10 cellular contexts compared by ENCODE assay signal in the genomic region with DNA sequence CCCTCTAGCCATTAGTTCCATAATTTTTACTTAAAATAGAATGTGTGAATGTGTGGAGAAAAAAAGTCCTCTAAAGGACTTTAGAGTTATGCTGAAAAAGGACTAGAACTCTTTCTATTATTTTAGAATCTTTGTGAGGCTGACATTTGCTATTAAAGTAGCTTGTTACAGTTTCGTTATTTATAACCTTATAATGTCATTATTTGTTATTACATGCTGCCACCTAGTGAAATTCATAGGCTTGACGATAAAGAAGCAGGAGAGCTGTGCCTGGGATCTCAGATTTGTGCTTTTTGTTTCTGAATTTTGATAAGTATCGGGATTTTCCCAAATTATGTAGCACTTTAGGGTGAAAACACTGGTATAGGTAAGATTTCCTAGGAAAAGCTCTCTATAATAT. TPM values are rescaled to one million over a fixed set of nuclear protein-coding genes. Genes with fewer than 3 reads are reported as not detected.
DNase-seq lines count a peak whose midpoint lies in the region; ATAC-seq and TF ChIP-seq lines count a peak whose summit lies in the region.
"Had no signal": no experiment of that assay in that cellular context is flagged by ENCODE, and none has a peak within 500 bp of the region (broad histone marks: within the 10 kb centered on the region; RNA-seq: fewer than 3 reads in every experiment).

No MANE protein-coding gene starts in this region.

- H3K27ac Mint-ChIP-seq in endodermal cell (no peak overlapping the region), naive B cell (peak overlapping the region in 1 of 6 donors; percentile 34)
- H3K27ac Mint-ChIP-seq: dendritic cell treated with granulocyte-macrophage colony-stimulating factor and Interleukin-4, amounts not matched to agents 40 ng/mL and 50 ng/mL, for 4 days had no signal

- H3K27me3 Mint-ChIP-seq in endodermal cell (ENCODE audit: insufficient read depth) (no peaks in the 10 kb centered on the region), naive B cell (no peaks in the 10 kb centered on the region)
- H3K27me3 Mint-ChIP-seq: dendritic cell treated with granulocyte-macrophage colony-stimulating factor and Interleukin-4, amounts not matched to agents 40 ng/mL and 50 ng/mL, for 4 days had no signal

- peak overlapping the region; percentile 22; the same call in 1 of the 2 replicates for H3K4me2 ChIP-seq in OCI-LY7 (ENCODE audit: low read length)

- H3K9me3 Mint-ChIP-seq in endodermal cell = no peaks in the 10 kb centered on the region
- peaks cover 0 to 1% (median 0%) of the 10 kb centered on the region in 7 donors for H3K9me3 Mint-ChIP-seq in naive B cell
- H3K9me3 Mint-ChIP-seq: dendritic cell treated with granulocyte-macrophage colony-stimulating factor and Interleukin-4, amounts not matched to agents 40 ng/mL and 50 ng/mL, for 4 days had no signal

- H3K27me3 ChIP-seq in A673 (replicated peaks; ENCODE audit: insufficient read depth, low read depth, low read length, poor library complexity) (no peaks in the 10 kb centered on the region), endodermal cell (ENCODE audit: control insufficient read depth, insufficient read depth, low read length, poor library complexity, severe bottlenecking) (no peaks in the 10 kb centered on the region)

- H3K4me3 ChIP-seq in A673 (ENCODE audit: low read depth, low read length, poor library complexity, severe bottlenecking) (no peak overlapping the region), OCI-LY7 (ENCODE audit: low read depth, low read length, poor library complexity, severe bottlenecking) (no peak overlapping the region), endodermal cell (ENCODE audit: low read length) (no peak overlapping the region)
- H3K4me3 ChIP-seq: HAP-1 had no signal

- ATAC-seq in HG03460 (IDR thresholded peaks at IDR 0.05; ENCODE audit: unreplicated experiment) = peak; percentile 73
- ATAC-seq in naive B cell (ENCODE audit: low read depth in 2 of 2) = peak; percentile 51 to 57
- no peak for ATAC-seq in GM21515 (IDR thresholded peaks at IDR 0.05; ENCODE audit: unreplicated experiment)

- POLR2A ChIA-PET in A673 (lab: Charles Lee; ENCODE audit: low non-redundant PET) (no interaction called here), OCI-LY7 (lab: Charles Lee) (interaction anchor here (0.9 to 2.4 kb wide), 3 partner anchors 9 to 148 kb away, joined by 4 to 6 read pairs (median 5); no protein-coding TSS in a partner anchor)

- CTCF ChIA-PET in A673 (lab: Charles Lee) = interaction anchor here (0.6 to 1.7 kb wide), 11 partner anchors 33 to 459 kb away, joined by 3 to 9 read pairs (median 4); no protein-coding TSS in a partner anchor
- CTCF ChIA-PET in OCI-LY7 (lab: Charles Lee; ENCODE audit: unreplicated experiment) = interaction anchor here (1.1 kb wide), 1 partner anchor 149 kb away, joined by 3 read pairs; no protein-coding TSS in a partner anchor

- H3K4me1 ChIP-seq in A673 (ENCODE audit: insufficient read depth, low read length, poor library complexity, severe bottlenecking) (peaks cover 5% of the 10 kb centered on the region), OCI-LY7 (ENCODE audit: insufficient read depth, low read length, poor library complexity, severe bottlenecking) (peaks cover 36% of the 10 kb centered on the region), endodermal cell (ENCODE audit: control insufficient read depth, insufficient read depth, low read length) (no peaks in the 10 kb centered on the region)
- H3K4me1 ChIP-seq: HAP-1 had no signal

- no peak overlapping the region for H2AFZ ChIP-seq in OCI-LY7 (ENCODE audit: low read length)

- no peaks in the 10 kb centered on the region for H3K9me2 ChIP-seq in OCI-LY7 (ENCODE audit: insufficient read depth, low read length)

- TF ChIP-seq CTCF in A673 (conservative IDR thresholded peaks at IDR 0.05; ENCODE audit: low read depth, low read length) (peak; percentile 65), GM10266 (IDR thresholded peaks at IDR 0.05; ENCODE audit: control insufficient read depth, insufficient read depth, low read depth, missing control alignments) (peak; percentile 46), OCI-LY7 (conservative IDR thresholded peaks at IDR 0.05; ENCODE audit: low read length) (peak; percentile 93), endodermal cell (conservative IDR thresholded peaks at IDR 0.05) (peak; percentile 74)

- no peaks in the 10 kb centered on the region for H3K79me2 ChIP-seq in OCI-LY7 (ENCODE audit: insufficient read depth, low read depth, low read length)

- no peaks in the 10 kb centered on the region for H3K9me3 ChIP-seq in A673 (ENCODE audit: low read depth, low read length, poor library complexity, severe bottlenecking)
- H3K9me3 ChIP-seq in OCI-LY7 (ENCODE audit: low read length) = no peaks in the 10 kb centered on the region
- H3K9me3 ChIP-seq in endodermal cell (ENCODE audit: control insufficient read depth, low read length) = no peaks in the 10 kb centered on the region
- H3K9me3 ChIP-seq: HAP-1 had no signal

- no peak overlapping the region for H3K9ac ChIP-seq in endodermal cell (ENCODE audit: extremely low read depth, low read length, poor library complexity, severe bottlenecking)

- H4K20me1 ChIP-seq in OCI-LY7 (ENCODE audit: insufficient read depth, low read length) = no peaks in the 10 kb centered on the region

- no peak overlapping the region for H3K4me3 Mint-ChIP-seq in endodermal cell
- H3K4me3 Mint-ChIP-seq in naive B cell = peak overlapping the region in 2 of 8 donors; percentile 38 to 59
- H3K4me3 Mint-ChIP-seq: dendritic cell treated with granulocyte-macrophage colony-stimulating factor and Interleukin-4, amounts not matched to agents 40 ng/mL and 50 ng/mL, for 4 days had no signal

- H3K27ac ChIP-seq in A673 (ENCODE audit: low read depth, low read length, poor library complexity, severe bottlenecking) (no peak overlapping the region), OCI-LY7 (ENCODE audit: low read depth, low read length, poor library complexity, severe bottlenecking) (no peak overlapping the region), endodermal cell (ENCODE audit: low read depth, low read length) (no peak overlapping the region)

- intact Hi-C loops in A673 (cut with micrococcal nuclease; ENCODE audit: unreplicated experiment) = loop anchor here (1.0 to 10.0 kb wide), 5 partner anchors 67 to 790 kb away; a partner anchor contains a TSS
- intact Hi-C loops in OCI-LY7 (cut with micrococcal nuclease; ENCODE audit: unreplicated experiment) = loop anchor here (1.0 to 5.0 kb wide), 4 partner anchors 60 to 787 kb away; no protein-coding TSS in a partner anchor

- H3K36me3 ChIP-seq in A673 (ENCODE audit: insufficient read depth, low read length, poor library complexity, severe bottlenecking) (no peaks in the 10 kb centered on the region), OCI-LY7 (ENCODE audit: insufficient read depth, low read length) (no peaks in the 10 kb centered on the region), endodermal cell (ENCODE audit: control insufficient read depth, insufficient read depth, low read length) (no peaks in the 10 kb centered on the region)
- H3K36me3 ChIP-seq: HAP-1 had no signal

- DNase-seq in A673 (ENCODE audit: low spot score) = peak; percentile 67
- peak; percentile 51 for DNase-seq in GM10266 (ENCODE audit: extremely low spot score)
- peak; percentile 76 for DNase-seq in OCI-LY7 (ENCODE audit: low spot score)
- no peak for DNase-seq in endodermal cell
- peak; percentile 55 for DNase-seq in naive B cell
- DNase-seq in activated CD4-positive, alpha-beta T cell treated with anti-CD3 and anti-CD28 coated beads, Interleukin-2, amount 50 U/mL, for 48 hours = no peak

- H3K4me1 Mint-ChIP-seq in endodermal cell (peaks cover 4% of the 10 kb centered on the region), naive B cell (peaks cover 25 to 55% (median 50%) of the 10 kb centered on the region in 3 donors)

- H3K36me3 Mint-ChIP-seq in endodermal cell (ENCODE audit: low read depth) (no peaks in the 10 kb centered on the region), naive B cell (peaks cover 0 to 3% of the 10 kb centered on the region in 2 donors)

- 67% methylated on average over 2 of the region's 3 CpGs; no CpG with 5 or more reads in 1 of the 2 experiments for WGBS in endodermal cell (ENCODE audit: insufficient coverage in 1 of 2, insufficient read length in 1 of 2), 2 experiments

- BruUV-seq in A673 (replicated peaks; lab: Mats Ljungman, UMichigan) = no TSS peak
- no TSS peak for BruUV-seq in OCI-LY7 (replicated peaks; lab: Mats Ljungman, UMichigan)

RNA-seq across cellular contexts. Expression of a gene that starts 38.5 kb away (rescaled TPM):
- total RNA-seq in A673 (2021) = 48.6 and 54.0 TPM in 2 replicates
- total RNA-seq in OCI-LY7 (2014; rRNA removed; shearing (Covaris generic)) = 23.2 and 34.3 TPM in 2 replicates
- total RNA-seq in OCI-LY7 (2022) = 66.6 and 94.1 TPM in 2 replicates
- 10 to 100 TPM; 19.8 to 22.6 TPM for total RNA-seq in endodermal cell
- polyA plus RNA-seq in endodermal cell (2013, experiment 1 of 2) = 19.8 TPM
- 21.2 TPM for polyA plus RNA-seq in endodermal cell (2013, experiment 2 of 2)
- 100 to 1,000 TPM; 119 to 235 (median 190) TPM for polyA plus RNA-seq in naive B cell (ENCODE audit: low read depth in 6 of 6)

Comparison
In these comparisons a context has a peak if more than half of its experiments do, and no peak if none do; other contexts are left out.
1. DNase-seq: peak in A673 (single experiment), GM10266 (single experiment), OCI-LY7 (single experiment) and naive B cell (single experiment); none in endodermal cell (single experiment) and activated CD4-positive, alpha-beta T cell treated with anti-CD3 and anti-CD28 coated beads, Interleukin-2, amount 50 U/mL, for 48 hours (0 of 2).
2. Peak in every context shown above with its lines, with median percentiles within 50 percentile points of each other: CTCF ChIP-seq.